ENCODE assay signal across 17 cellular contexts in the genomic region with DNA sequence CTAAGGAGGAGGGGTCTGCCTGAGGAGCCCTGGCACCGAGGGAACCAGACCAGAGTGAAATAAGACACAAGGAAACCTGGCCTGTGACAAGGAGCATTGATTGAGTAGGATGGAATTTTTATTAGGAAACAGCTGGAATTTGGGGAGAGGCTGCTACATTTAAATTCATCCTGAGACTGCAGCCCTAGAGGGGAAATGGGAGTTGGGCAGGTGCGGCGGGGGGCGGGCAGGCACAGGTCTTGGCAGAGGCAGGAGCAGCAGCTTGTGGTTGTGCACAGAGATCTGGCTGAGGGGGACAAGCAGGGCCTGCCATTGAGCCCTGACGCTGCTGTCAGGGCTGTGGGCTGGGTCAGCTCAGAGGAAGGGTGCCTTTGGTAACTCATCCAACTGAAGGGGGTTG.
DNase-seq lines count a peak whose midpoint lies in the region; ATAC-seq and TF ChIP-seq lines count a peak whose summit lies in the region.
"Had no signal": no experiment of that assay in that cellular context is flagged by ENCODE, and none has a peak within 500 bp of the region (broad histone marks: within the 10 kb centered on the region; RNA-seq: fewer than 3 reads in every experiment).

No MANE protein-coding gene starts in this region.

- H2AFZ ChIP-seq in Karpas-422 (ENCODE audit: low read length) = no peak overlapping the region
- H2AFZ ChIP-seq: hepatocyte had no signal

- H3K27ac ChIP-seq in BLaER1 treated with 17β-estradiol and CSF1 and Interleukin-3, amounts not matched to agents 10 nM and 100 nM = no peak overlapping the region
- H3K27ac ChIP-seq in Karpas-422 (ENCODE audit: low read length) (no peak overlapping the region), esophagus muscularis mucosa (replicated peaks in 1 of 4) (peak overlapping the region; percentile 6 to 74 (median 56)), psoas muscle (peak overlapping the region; percentile 71)
- H3K27ac ChIP-seq: hepatocyte, right lobe of liver had no signal

- peak overlapping the region in 8 of 11 experiments; percentile 21 to 61 (median 44); a peak in 13 of 22 replicates for H3K4me2 ChIP-seq in BLaER1 treated with 17β-estradiol and CSF1 and Interleukin-3, amounts not matched to agents 10 nM and 100 nM
- peak overlapping the region; percentile 2 for H3K4me2 ChIP-seq in Karpas-422 (ENCODE audit: low read depth, low read length, poor library complexity, severe bottlenecking)
- H3K4me2 ChIP-seq: hepatocyte had no signal

- no peaks in the 10 kb centered on the region for H3K9me3 ChIP-seq in BLaER1 treated with 17β-estradiol and CSF1 and Interleukin-3, amounts not matched to agents 10 nM and 100 nM (replicated peaks in 1 of 11)
- no peaks in the 10 kb centered on the region for H3K9me3 ChIP-seq in Karpas-422 (ENCODE audit: low read length)
- no peaks in the 10 kb centered on the region for H3K9me3 ChIP-seq in esophagus muscularis mucosa
- no peaks in the 10 kb centered on the region for H3K9me3 ChIP-seq in psoas muscle
- H3K9me3 ChIP-seq: right lobe of liver, suprapubic skin had no signal

- no peaks in the 10 kb centered on the region; a peak in 2 of 22 replicates for H3K27me3 ChIP-seq in BLaER1 treated with 17β-estradiol and CSF1 and Interleukin-3, amounts not matched to agents 10 nM and 100 nM
- no peaks in the 10 kb centered on the region for H3K27me3 ChIP-seq in Karpas-422 (ENCODE audit: low read length)
- peaks cover 0 to 73% (median under 1%) of the 10 kb centered on the region in 4 donors for H3K27me3 ChIP-seq in esophagus muscularis mucosa
- H3K27me3 ChIP-seq in psoas muscle (ENCODE audit: insufficient read depth in 3 of 3, low read length in 2 of 3) = peaks cover 0 to 70% (median 10%) of the 10 kb centered on the region in 3 donors
- H3K27me3 ChIP-seq: right lobe of liver had no signal

- ATAC-seq in psoas muscle (no peak), GM18868 (IDR thresholded peaks at IDR 0.05; ENCODE audit: unreplicated experiment) (no peak)
- ATAC-seq: activated CD8-positive, alpha-beta T cell treated with anti-CD3 and anti-CD28 coated beads, Interleukin-2, amount 10 ng/mL, durations not matched to agents 7 days and 5 days had no signal

- no peaks in the 10 kb centered on the region for H3K79me2 ChIP-seq in Karpas-422 (ENCODE audit: low read length)
- H3K79me2 ChIP-seq: hepatocyte had no signal

- WGBS in esophagus muscularis mucosa = 49% methylated on average over 5 of the region's 5 CpGs
- 20 to 31% (median 29%) methylated on average over 5 of the region's 5 CpGs for WGBS in psoas muscle, 3 donors

- no peak overlapping the region for H3K9ac ChIP-seq in BLaER1 treated with 17β-estradiol and CSF1 and Interleukin-3, amounts not matched to agents 10 nM and 100 nM
- 0 out of 2 replicates have a peak overlapping the region, but pooled peaks have one; percentile 5 for H3K9ac ChIP-seq in Karpas-422 (ENCODE audit: low read length)

- peaks cover 0 to 7% (median 0%) of the 10 kb centered on the region in 11 experiments; a peak in 3 of 22 replicates for H4K20me1 ChIP-seq in BLaER1 treated with 17β-estradiol and CSF1 and Interleukin-3, amounts not matched to agents 10 nM and 100 nM
- no peaks in the 10 kb centered on the region for H4K20me1 ChIP-seq in Karpas-422 (ENCODE audit: insufficient read depth, low read depth, low read length)

- TF ChIP-seq CTCF in esophagus muscularis mucosa (IDR thresholded peaks at IDR 0.05) = no peak
- TF ChIP-seq CTCF in psoas muscle (IDR thresholded peaks at IDR 0.05) = no peak

- peaks cover 0 to 22% (median 18%) of the 10 kb centered on the region in 10 experiments; a peak in 17 of 20 replicates for H3K4me1 ChIP-seq in BLaER1 treated with 17β-estradiol and CSF1 and Interleukin-3, amounts not matched to agents 10 nM and 100 nM
- H3K4me1 ChIP-seq in Karpas-422 (ENCODE audit: low read length) = peaks cover 47% of the 10 kb centered on the region
- H3K4me1 ChIP-seq in esophagus muscularis mucosa = peaks cover 34 to 40% (median 38%) of the 10 kb centered on the region in 4 donors
- H3K4me1 ChIP-seq in psoas muscle = peaks cover 10% of the 10 kb centered on the region
- H3K4me1 ChIP-seq: right lobe of liver had no signal

- H3K4me3 ChIP-seq in BLaER1 treated with 17β-estradiol and CSF1 and Interleukin-3, amounts not matched to agents 10 nM and 100 nM = no peak overlapping the region
- H3K4me3 ChIP-seq in Karpas-422 (ENCODE audit: low read length) (no peak overlapping the region), esophagus muscularis mucosa (no peak overlapping the region), psoas muscle (no peak overlapping the region)
- H3K4me3 ChIP-seq: hepatocyte, right lobe of liver, suprapubic skin had no signal

- H3K36me3 ChIP-seq in BLaER1 treated with 17β-estradiol and CSF1 and Interleukin-3, amounts not matched to agents 10 nM and 100 nM = no peaks in the 10 kb centered on the region
- no peaks in the 10 kb centered on the region for H3K36me3 ChIP-seq in Karpas-422 (ENCODE audit: insufficient read depth, low read length)
- peaks cover 0 to 7% (median 0%) of the 10 kb centered on the region in 4 donors for H3K36me3 ChIP-seq in esophagus muscularis mucosa
- H3K36me3 ChIP-seq in psoas muscle (ENCODE audit: insufficient read depth in 1 of 2, low read depth in 1 of 2) = no peaks in the 10 kb centered on the region
- H3K36me3 ChIP-seq: right lobe of liver, suprapubic skin had no signal

- TF ChIP-seq POLR2A in esophagus muscularis mucosa (IDR thresholded peaks at IDR 0.05; ENCODE audit: low read depth) = no peak

- no peaks in the 10 kb centered on the region for H3K9me2 ChIP-seq in Karpas-422 (replicated peaks; ENCODE audit: insufficient read depth, low read length)

- no peak for TF ChIP-seq EP300 in esophagus muscularis mucosa (IDR thresholded peaks at IDR 0.05)

- DNase-seq in Karpas-422 (no peak), esophagus muscularis mucosa (ENCODE audit: extremely low spot score) (no peak), psoas muscle (no peak), putamen (ENCODE audit: low spot score) (no peak), mucosa of gallbladder (ENCODE audit: low spot score) (no peak), SKM-1 (lab: John Stamatoyannopoulos, UW; ENCODE audit: unreplicated experiment) (no peak)
- DNase-seq: activated CD4-positive, CD25-positive, alpha-beta regulatory T cell treated with anti-CD3 and anti-CD28 coated beads, Interleukin-2, amount 50 U/mL, for 72 hours; activated CD8-positive, alpha-beta T cell treated with anti-CD3 and anti-CD28 coated beads, Interleukin-2, amount 10 ng/mL, durations not matched to agents 7 days and 5 days; activated gamma-delta T cell; NCI-H1436 treated with DMSO at 0.1 percent for 48 hours; NCI-H526 treated with DMSO at 0.1 percent for 48 hours; right lobe of liver; SW 1271 had no signal

- intact Hi-C loops in esophagus muscularis mucosa (cut with DNase I) (no loop called here), psoas muscle (cut with DNase I) (no loop called here)

Comparison
In these comparisons a context has a peak if more than half of its experiments do, and no peak if none do; other contexts are left out.
1. H3K27ac ChIP-seq: peak in esophagus muscularis mucosa (4 of 4) and psoas muscle (single experiment); none in BLaER1 treated with 17β-estradiol and CSF1 and Interleukin-3, amounts not matched to agents 10 nM and 100 nM (0 of 11) and Karpas-422 (single experiment).